Comparison of ENCODE assay signal across 9 cellular contexts in genomic region chr4:123417813-123418212, GRCh38. TPM values are rescaled to one million over a fixed set of nuclear protein-coding genes. Genes with fewer than 3 reads are reported as not detected.
DNase-seq lines count a peak whose midpoint lies in the region; ATAC-seq, FAIRE-seq and TF ChIP-seq lines count a peak whose summit lies in the region.
"Had no signal": no experiment of that assay in that cellular context is flagged by ENCODE, and none has a peak within 500 bp of the region (broad histone marks: within the 10 kb centered on the region; RNA-seq: fewer than 3 reads in every experiment).

No MANE protein-coding gene starts in this region.

- peaks cover 27% of the 10 kb centered on the region for H3F3A ChIP-seq in neural progenitor cell (ENCODE audit: low read depth)

- H4K20me1 ChIP-seq in K562 (replicated peaks; ENCODE audit: control insufficient read depth, insufficient read depth, low read length) (no peaks in the 10 kb centered on the region), neural progenitor cell (ENCODE audit: low read depth) (no peaks in the 10 kb centered on the region)

- FAIRE-seq in GM12891 (lab: Jason Lieb, UNC): peak; percentile 47
- FAIRE-seq in K562 (lab: Jason Lieb, UNC): no peak

- peaks cover 0 to 13% of the 10 kb centered on the region in 2 experiments; a peak in 2 of 5 replicates for H3K4me1 ChIP-seq in K562 (replicated peaks in 1 of 2; ENCODE audit: control insufficient read depth in 2 of 2, insufficient read depth in 2 of 2, low read length in 2 of 2)
- H3K4me1 ChIP-seq in neural progenitor cell: peaks cover 45% of the 10 kb centered on the region

- DNase-seq in GM12891 (ENCODE audit: insufficient read length, low spot score) (no peak), LHCN-M2 (ENCODE audit: low read depth) (peak; percentile 37), K562 (ENCODE audit: extremely low read depth in 1 of 4, low spot score in 3 of 4) (no peak), neural progenitor cell (ENCODE audit: low spot score) (no peak), NCI-H345 (lab: John Stamatoyannopoulos, UW) (no peak), HUDEP-2 (lab: John Stamatoyannopoulos, UW; ENCODE audit: unreplicated experiment in 76 of 76) (no peak), islet precursor cell (no peak), WERI-Rb-1 (no peak)
- DNase-seq: NCI-H82 had no signal

- peaks cover 48% of the 10 kb centered on the region for H3K4me1 Mint-ChIP-seq in neural progenitor cell

- peak overlapping the region; percentile 35 for H3K27ac Mint-ChIP-seq in neural progenitor cell

- no peak for TF ChIP-seq RAD21 in K562 (CRISPR knock-in tag; conservative IDR thresholded peaks at IDR 0.05 in 1 of 2, IDR thresholded peaks at IDR 0.05 in 1 of 2)

- no peak overlapping the region for H3K4me3 ChIP-seq in K562
- peak overlapping the region; percentile 36 for H3K4me3 ChIP-seq in neural progenitor cell
- H3K4me3 ChIP-seq in WERI-Rb-1 (ENCODE audit: low read depth, low read length): no peak overlapping the region

- in situ Hi-C loops in K562 (cut with MboI): no loop called here

- H3K27ac ChIP-seq in K562 (ENCODE audit: extremely low read depth, low read depth, low read length) (no peak overlapping the region; the same call in 2 of the 3 replicates), neural progenitor cell (peak overlapping the region; percentile 86), WERI-Rb-1 (no peak overlapping the region)

- ATAC-seq in K562: no peak

- peaks cover 11% of the 10 kb centered on the region for H3K36me3 Mint-ChIP-seq in neural progenitor cell

- no peaks in the 10 kb centered on the region for H3K9me1 ChIP-seq in K562 (ENCODE audit: control insufficient read depth, insufficient read depth, low read length)

- H3K27me3 ChIP-seq in K562 (ENCODE audit: control insufficient read depth in 2 of 2, insufficient read depth in 2 of 2, low read length in 2 of 2) (no peaks in the 10 kb centered on the region), neural progenitor cell (no peaks in the 10 kb centered on the region), WERI-Rb-1 (ENCODE audit: insufficient read depth, low read depth, severe bottlenecking) (no peaks in the 10 kb centered on the region)

- H3K4me2 ChIP-seq in K562 (ENCODE audit: insufficient read depth, low read length) (no peak overlapping the region), neural progenitor cell (peak overlapping the region; percentile 78)

- no TSS peak for BruUV-seq in K562 (replicated peaks; lab: Mats Ljungman, UMichigan)

- TF ChIP-seq EP300 in K562 (IDR thresholded peaks at IDR 0.05; ENCODE audit: low read length): no peak

- peaks cover 3% of the 10 kb centered on the region; the same call in 1 of the 2 replicates for H3K9me3 ChIP-seq in K562 (replicated peaks; ENCODE audit: control insufficient read depth, insufficient read depth, low read depth, low read length)
- no peaks in the 10 kb centered on the region for H3K9me3 ChIP-seq in neural progenitor cell (ENCODE audit: low read depth)
- H3K9me3 ChIP-seq in WERI-Rb-1 (ENCODE audit: severe bottlenecking): no peaks in the 10 kb centered on the region

- POLR2A ChIA-PET in K562 (lab: Yijun Ruan, JAX): interaction anchor here (0.9 to 1.2 kb wide), 2 partner anchors 8 to 12 kb away, joined by 3 read pairs; no protein-coding TSS in a partner anchor

- TF ChIP-seq POLR2A in GM12891 (IDR thresholded peaks at IDR 0.05; ENCODE audit: low read depth, low read length) (no peak), K562 (conservative IDR thresholded peaks at IDR 0.05) (no peak)

- peaks cover 18% of the 10 kb centered on the region for H3K9me3 Mint-ChIP-seq in neural progenitor cell

- peaks cover 5% of the 10 kb centered on the region for H3K27me3 Mint-ChIP-seq in neural progenitor cell (ENCODE audit: insufficient read depth, low read depth)

- no peaks in the 10 kb centered on the region for H3K36me3 ChIP-seq in K562 (ENCODE audit: control insufficient read depth, insufficient read depth, low read length)
- H3K36me3 ChIP-seq in neural progenitor cell: no peaks in the 10 kb centered on the region
- H3K36me3 ChIP-seq in WERI-Rb-1: no peaks in the 10 kb centered on the region

- no peak overlapping the region for H3K4me3 Mint-ChIP-seq in neural progenitor cell

- H2AFZ ChIP-seq in K562 (ENCODE audit: low read depth, low read length): peak overlapping the region; percentile 67; the same call in 1 of the 2 replicates
- no peak overlapping the region for H2AFZ ChIP-seq in neural progenitor cell (replicated peaks)

- intact Hi-C loops in K562 (cut with micrococcal nuclease): no loop called here

- H3K79me2 ChIP-seq in K562 (ENCODE audit: control insufficient read depth, insufficient read depth, low read length) (no peaks in the 10 kb centered on the region), neural progenitor cell (ENCODE audit: low read depth) (no peaks in the 10 kb centered on the region)

- CTCF ChIA-PET in K562 (lab: Yijun Ruan, JAX; ENCODE audit: low intra/inter-chr PET ratio): no interaction called here

- WGBS in K562 (ENCODE audit: insufficient coverage, low coverage, missing lambda C conversion rate): 21% methylated on average over 2 of the region's 2 CpGs

- TF ChIP-seq CTCF in K562 (IDR thresholded peaks at IDR 0.05 in 2 of 3, conservative IDR thresholded peaks at IDR 0.05 in 1 of 3; ENCODE audit: insufficient read depth in 2 of 3, low read depth in 1 of 3, low read length in 3 of 3): no peak
- no peak for TF ChIP-seq CTCF in neural progenitor cell (IDR thresholded peaks at IDR 0.05)
- TF ChIP-seq CTCF in WERI-Rb-1 (IDR thresholded peaks at IDR 0.05; ENCODE audit: low read depth, low read length): no peak

- no peak overlapping the region for H3K9ac ChIP-seq in K562 (ENCODE audit: insufficient read depth in 1 of 2, low read depth in 2 of 2, low read length in 2 of 2)
- no peak overlapping the region for H3K9ac ChIP-seq in neural progenitor cell

TF ChIP-seq in GM12891, 5 proteins besides CTCF, POLR2A, EP300 and RAD21:
- TF ChIP-seq POU2F2 (IDR thresholded peaks at IDR 0.05; ENCODE audit: low read depth, low read length): no peak
- no peak for TF ChIP-seq TAF1 (IDR thresholded peaks at IDR 0.05; ENCODE audit: low read depth, low read length)
- TF ChIP-seq SPI1 (IDR thresholded peaks at IDR 0.05; ENCODE audit: low read depth, low read length): no peak
- TF ChIP-seq POLR2AphosphoS5 (IDR thresholded peaks at IDR 0.05; ENCODE audit: low read depth, low read length): no peak
- TF ChIP-seq PAX5 (IDR thresholded peaks at IDR 0.05; ENCODE audit: insufficient read depth, low read length, severe bottlenecking): no peak

TF ChIP-seq in K562, 482 proteins besides CTCF, POLR2A, EP300 and RAD21:
- TF ChIP-seq, protein P1, sequence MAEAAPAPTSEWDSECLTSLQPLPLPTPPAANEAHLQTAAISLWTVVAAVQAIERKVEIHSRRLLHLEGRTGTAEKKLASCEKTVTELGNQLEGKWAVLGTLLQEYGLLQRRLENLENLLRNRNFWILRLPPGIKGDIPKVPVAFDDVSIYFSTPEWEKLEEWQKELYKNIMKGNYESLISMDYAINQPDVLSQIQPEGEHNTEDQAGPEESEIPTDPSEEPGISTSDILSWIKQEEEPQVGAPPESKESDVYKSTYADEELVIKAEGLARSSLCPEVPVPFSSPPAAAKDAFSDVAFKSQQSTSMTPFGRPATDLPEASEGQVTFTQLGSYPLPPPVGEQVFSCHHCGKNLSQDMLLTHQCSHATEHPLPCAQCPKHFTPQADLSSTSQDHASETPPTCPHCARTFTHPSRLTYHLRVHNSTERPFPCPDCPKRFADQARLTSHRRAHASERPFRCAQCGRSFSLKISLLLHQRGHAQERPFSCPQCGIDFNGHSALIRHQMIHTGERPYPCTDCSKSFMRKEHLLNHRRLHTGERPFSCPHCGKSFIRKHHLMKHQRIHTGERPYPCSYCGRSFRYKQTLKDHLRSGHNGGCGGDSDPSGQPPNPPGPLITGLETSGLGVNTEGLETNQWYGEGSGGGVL (CRISPR knock-in tag; IDR thresholded peaks at IDR 0.05): no peak
- TF ChIP-seq, protein P2, sequence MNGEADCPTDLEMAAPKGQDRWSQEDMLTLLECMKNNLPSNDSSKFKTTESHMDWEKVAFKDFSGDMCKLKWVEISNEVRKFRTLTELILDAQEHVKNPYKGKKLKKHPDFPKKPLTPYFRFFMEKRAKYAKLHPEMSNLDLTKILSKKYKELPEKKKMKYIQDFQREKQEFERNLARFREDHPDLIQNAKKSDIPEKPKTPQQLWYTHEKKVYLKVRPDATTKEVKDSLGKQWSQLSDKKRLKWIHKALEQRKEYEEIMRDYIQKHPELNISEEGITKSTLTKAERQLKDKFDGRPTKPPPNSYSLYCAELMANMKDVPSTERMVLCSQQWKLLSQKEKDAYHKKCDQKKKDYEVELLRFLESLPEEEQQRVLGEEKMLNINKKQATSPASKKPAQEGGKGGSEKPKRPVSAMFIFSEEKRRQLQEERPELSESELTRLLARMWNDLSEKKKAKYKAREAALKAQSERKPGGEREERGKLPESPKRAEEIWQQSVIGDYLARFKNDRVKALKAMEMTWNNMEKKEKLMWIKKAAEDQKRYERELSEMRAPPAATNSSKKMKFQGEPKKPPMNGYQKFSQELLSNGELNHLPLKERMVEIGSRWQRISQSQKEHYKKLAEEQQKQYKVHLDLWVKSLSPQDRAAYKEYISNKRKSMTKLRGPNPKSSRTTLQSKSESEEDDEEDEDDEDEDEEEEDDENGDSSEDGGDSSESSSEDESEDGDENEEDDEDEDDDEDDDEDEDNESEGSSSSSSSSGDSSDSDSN (IDR thresholded peaks at IDR 0.05; ENCODE audit: borderline replicate concordance in 1 of 2, low read depth in 2 of 2, low read length in 2 of 2): no peak

RNA-seq across cellular contexts. Expression of gene SPRY1, which starts 21.2 kb away (rescaled TPM):
- polyA plus RNA-seq in GM12891 (2012; ENCODE audit: low read depth, missing spikeins): 0.28 TPM
- total RNA-seq in LHCN-M2 (2014; rRNA removed) (6.2 and 13.5 TPM in 2 replicates), K562 (2014; rRNA removed) (0.37 and 1.9 TPM in 2 replicates), K562 (2014; rRNA removed; fragmentation: Illumina TruSeq; extraction: Trizol) (0.25 and 0.54 TPM in 2 replicates), K562 (2015; rRNA removed; fragmentation: Illumina TruSeq; extraction: Trizol) (0.15 and 0.29 TPM in 2 replicates), K562 (2021) (1.00 and 1.0 TPM in 2 replicates), neural progenitor cell (ENCODE audit: low replicate concordance) (35.9 and 50.8 TPM in 2 replicates)
- 3.7 TPM for polyA plus RNA-seq in LHCN-M2 (2012)
- 3.2 TPM in 2 replicates for total RNA-seq in K562 (2011; cell fraction: chromatin; rRNA removed; ENCODE audit: low replicate concordance)
- total RNA-seq in K562 (2011; cell fraction: nucleolus; rRNA removed): 1.4 and 2.3 TPM in 2 replicates
- 2.4 and 3.0 TPM in 2 replicates for total RNA-seq in K562 (2011; cell fraction: nucleoplasm; rRNA removed)
- polyA plus RNA-seq in K562 (2011; rRNA removed) (0.91 and 1.1 TPM in 2 replicates), K562 (2014; fragmentation: Illumina TruSeq; extraction: Trizol) (0.36 and 0.55 TPM in 2 replicates), K562 (2014; fragmentation: Nextera tagmentation; extraction: Ambion mirVana) (under 1 TPM in 1 of 2 experiments, not detected in 1; 0.18 TPM), K562 (2014; rRNA removed) (0.36 and 0.81 TPM in 2 replicates)
- 0.66 and 1.4 TPM in 2 replicates for polyA plus RNA-seq in K562 (2011; cell fraction: cytosol; rRNA removed)
- polyA plus RNA-seq in K562 (2011; cell fraction: nucleus; rRNA removed): 1.5 and 1.9 TPM in 2 replicates
- 0.30 and 0.32 TPM in 2 replicates for polyA plus RNA-seq in K562 (2012)
- polyA minus RNA-seq in K562 (2011; rRNA and poly(A)+ RNA removed): 1.1 and 2.4 TPM in 2 replicates
- polyA minus RNA-seq in K562 (2011; cell fraction: cytosol; rRNA and poly(A)+ RNA removed): 0.67 and 1.3 TPM in 2 replicates
- 1.8 and 3.6 TPM in 2 replicates for polyA minus RNA-seq in K562 (2011; cell fraction: nucleus; rRNA and poly(A)+ RNA removed)
